Comparison of ENCODE assay signal across 23 cellular contexts in the genomic region with DNA sequence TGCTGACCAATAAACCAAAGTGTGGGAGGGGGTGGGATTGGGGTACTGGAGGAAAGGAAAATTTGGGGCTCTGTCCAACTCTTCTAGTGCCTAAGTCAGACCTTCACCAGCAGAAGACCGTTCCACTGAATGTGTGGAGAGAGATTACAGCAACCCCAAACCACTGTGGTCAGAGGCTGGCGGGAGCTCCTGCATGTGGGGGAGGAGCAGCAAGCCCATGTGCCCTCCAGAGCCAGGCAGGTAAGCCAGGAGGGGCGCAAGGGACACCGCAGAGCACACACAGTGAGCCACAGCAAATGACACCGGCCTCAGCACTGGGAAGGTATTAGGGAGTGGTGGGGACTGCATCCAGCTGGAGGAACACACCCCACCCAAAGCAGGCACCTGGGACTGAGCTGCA.
"Had no signal": no experiment of that assay in that cellular context is flagged by ENCODE, and none has a peak within 500 bp of the region (broad histone marks: within the 10 kb centered on the region; RNA-seq: fewer than 3 reads in every experiment).

No MANE protein-coding gene starts in this region.

- H3K36me3 ChIP-seq: ovary, prostate gland, upper lobe of left lung, WERI-Rb-1 had no signal

- ATAC-seq: activated CD8-positive, alpha-beta T cell treated with anti-CD3 and anti-CD28 coated beads, Interleukin-2, amount 10 ng/mL, durations not matched to agents 7 days and 5 days; activated naive CD8-positive, alpha-beta T cell treated with anti-CD3 and anti-CD28 coated beads, Interleukin-2, amount 50 U/mL, for 24 hours; foreskin keratinocyte; natural killer cell; stimulated activated naive CD8-positive, alpha-beta T cell treated with anti-CD3 and anti-CD28 coated beads, Interleukin-15, Interleukin-2, amounts not matched to agents 100 U/mL and 50 U/mL, for 24 hours had no signal

- H3K27me3 ChIP-seq: foreskin keratinocyte, ovary, upper lobe of left lung had no signal

- H3K4me3 ChIP-seq: ovary, prostate gland, upper lobe of left lung had no signal

- DNase-seq: activated CD4-positive, alpha-beta T cell treated with anti-CD3 and anti-CD28 coated beads, Interleukin-2, amount 50 U/mL, for 1 hour; activated CD4-positive, CD25-positive, alpha-beta regulatory T cell treated with anti-CD3 and anti-CD28 coated beads, Interleukin-2, amount 50 U/mL, for 72 hours; activated CD8-positive, alpha-beta T cell treated with anti-CD3 and anti-CD28 coated beads, Interleukin-2, amount 10 ng/mL, durations not matched to agents 7 days and 5 days; activated gamma-delta T cell; activated naive CD4-positive, alpha-beta T cell treated with anti-CD3 and anti-CD28 coated beads, Interleukin-2, amount 50 U/mL, for 16 hours; activated naive CD8-positive, alpha-beta T cell treated with anti-CD3 and anti-CD28 coated beads, Interleukin-2, amount 50 U/mL, for 24 hours; central memory CD4-positive, alpha-beta T cell; dermis blood vessel endothelial cell; effector memory CD4-positive, alpha-beta T cell; foreskin keratinocyte; glutamatergic neuron; hippocampal formation; left ventricle myocardium superior; mammary epithelial cell; midbrain; natural killer cell; stimulated activated CD4-positive, alpha-beta T cell treated with anti-CD3 and anti-CD28 coated beads, Interleukin-4, amount 100 ng/mL, for 24 hours; stimulated activated naive CD8-positive, alpha-beta T cell treated with anti-CD3 and anti-CD28 coated beads, Interleukin-15, Interleukin-2, amounts not matched to agents 100 U/mL and 50 U/mL, for 24 hours; T1000; WERI-Rb-1 had no signal

- H3K4me1 ChIP-seq: foreskin keratinocyte, prostate gland, upper lobe of left lung had no signal

- H3K9me3 ChIP-seq: ovary, prostate gland, upper lobe of left lung had no signal

- H3K27ac ChIP-seq: foreskin keratinocyte, ovary, prostate gland, upper lobe of left lung, WERI-Rb-1 had no signal
